Comparison of ENCODE assay signal across 8 cellular contexts in genomic region chr7:150937848-150938561, GRCh38. TPM values are rescaled to one million over a fixed set of nuclear protein-coding genes. Genes with fewer than 3 reads are reported as not detected.
DNase-seq lines count a peak whose midpoint lies in the region; ATAC-seq lines count a peak whose summit lies in the region.

No MANE protein-coding gene starts in this region.

- no peak overlapping the region for H3K9ac ChIP-seq in neuronal stem cell (ENCODE audit: low read depth, low read length, poor library complexity)

- DNase-seq in DMS53 (lab: John Stamatoyannopoulos, UW), result peak; percentile 43
- peak; percentile 72 for DNase-seq in NCI-H2029 (lab: John Stamatoyannopoulos, UW)
- no peak for DNase-seq in neuronal stem cell (ENCODE audit: low spot score)
- DNase-seq in HT-29 (ENCODE audit: low spot score), result no peak
- no peak for DNase-seq in Right ventricle myocardium inferior (ENCODE audit: missing footprints)

- peaks cover 0 to 47% (median 0%) of the 10 kb centered on the region in 3 experiments for H3K27me3 ChIP-seq in neuronal stem cell (ENCODE audit: control insufficient read depth in 3 of 3, insufficient read depth in 3 of 3, low read depth in 1 of 3, low read length in 3 of 3)

- H3K4me1 ChIP-seq in neuronal stem cell (ENCODE audit: control insufficient read depth in 2 of 2, insufficient read depth in 1 of 2, low read depth in 1 of 2, low read length in 2 of 2), result peaks cover 0 to 6% of the 10 kb centered on the region in 2 donors

- H2BK15ac ChIP-seq in neuronal stem cell (ENCODE audit: low read length), result no peak overlapping the region

- no peaks in the 10 kb centered on the region for H3K36me3 ChIP-seq in neuronal stem cell (replicated peaks in 1 of 2; ENCODE audit: control insufficient read depth in 2 of 2, insufficient read depth in 2 of 2, low read length in 2 of 2)

- peak overlapping the region; percentile 73 for H3K4me3 Mint-ChIP-seq in activated T-helper 17 cell treated with anti-CD3 and anti-CD28 coated beads, Interleukin-2, amount 50 U/mL, for 72 hours

- H3K27ac Mint-ChIP-seq in activated T-helper 17 cell treated with anti-CD3 and anti-CD28 coated beads, Interleukin-2, amount 50 U/mL, for 72 hours, result peak overlapping the region; percentile 41

- H3K4me1 Mint-ChIP-seq in activated T-helper 17 cell treated with anti-CD3 and anti-CD28 coated beads, Interleukin-2, amount 50 U/mL, for 72 hours, result peaks cover 7% of the 10 kb centered on the region

- H2BK12ac ChIP-seq in neuronal stem cell (ENCODE audit: low read length), result no peak overlapping the region

- no peaks in the 10 kb centered on the region for H3K36me3 Mint-ChIP-seq in activated T-helper 17 cell treated with anti-CD3 and anti-CD28 coated beads, Interleukin-2, amount 50 U/mL, for 72 hours (ENCODE audit: low read depth)

- ATAC-seq in activated T-helper 17 cell treated with anti-CD3 and anti-CD28 coated beads, Interleukin-2, amount 50 U/mL, for 72 hours (replicated peaks), result peak; percentile 76
- ATAC-seq in GM18498 (IDR thresholded peaks at IDR 0.05; ENCODE audit: unreplicated experiment) (no peak), Right ventricle myocardium inferior (no peak), HG02678 (IDR thresholded peaks at IDR 0.05; ENCODE audit: unreplicated experiment) (no peak)

- H3K9me3 Mint-ChIP-seq in activated T-helper 17 cell treated with anti-CD3 and anti-CD28 coated beads, Interleukin-2, amount 50 U/mL, for 72 hours, result no peaks in the 10 kb centered on the region

- no peak overlapping the region for H2AK5ac ChIP-seq in neuronal stem cell (ENCODE audit: low read depth, low read length)

- H2BK120ac ChIP-seq in neuronal stem cell (ENCODE audit: low read depth, low read length), result no peak overlapping the region

- intact Hi-C loops in Right ventricle myocardium inferior (cut with DNase I), result no loop called here

- no peaks in the 10 kb centered on the region for H3K9me3 ChIP-seq in neuronal stem cell (replicated peaks in 1 of 2; ENCODE audit: control insufficient read depth in 2 of 2, insufficient read depth in 1 of 2, low read depth in 1 of 2, low read length in 2 of 2)

- H2BK5ac ChIP-seq in neuronal stem cell (ENCODE audit: low read length), result no peak overlapping the region

- H2AFZ ChIP-seq in neuronal stem cell (ENCODE audit: low read length), result peak overlapping the region; percentile 6

- no CpG with 5 or more reads among the region's 15 CpGs for WGBS in neuronal stem cell (ENCODE audit: extremely low coverage in 2 of 2, insufficient read length in 2 of 2, insufficient replicate concordance in 1 of 2), 2 donors

- no peak overlapping the region for H3K4me2 ChIP-seq in neuronal stem cell (ENCODE audit: insufficient read depth, low read length, poor library complexity, severe bottlenecking)

- H3K23ac ChIP-seq in neuronal stem cell (ENCODE audit: low read depth, low read length, poor library complexity), result peak overlapping the region; percentile 76

- H4K91ac ChIP-seq in neuronal stem cell (ENCODE audit: low read depth, low read length, poor library complexity), result peak overlapping the region; percentile 40

- peak overlapping the region; percentile 68 for H3K18ac ChIP-seq in neuronal stem cell (ENCODE audit: low read length)

- no peak overlapping the region for H3K4ac ChIP-seq in neuronal stem cell (ENCODE audit: low read length)

- no peaks in the 10 kb centered on the region for H3K27me3 Mint-ChIP-seq in activated T-helper 17 cell treated with anti-CD3 and anti-CD28 coated beads, Interleukin-2, amount 50 U/mL, for 72 hours

- H3K14ac ChIP-seq in neuronal stem cell (ENCODE audit: low read length), result no peak overlapping the region

- no peak overlapping the region for H4K8ac ChIP-seq in neuronal stem cell (ENCODE audit: low read depth, low read length)

- no peaks in the 10 kb centered on the region for H3K79me1 ChIP-seq in neuronal stem cell (ENCODE audit: low read depth, low read length)

- H3K27ac ChIP-seq in neuronal stem cell (replicated peaks; ENCODE audit: low read length), result no peak overlapping the region

- no peak overlapping the region for H3K4me3 ChIP-seq in neuronal stem cell (ENCODE audit: low read length in 2 of 2)

RNA-seq across cellular contexts. Expression of gene KCNH2, which starts 40.1 kb away (rescaled TPM):
- under 1 TPM; 0.32 to 0.77 TPM for total RNA-seq in activated T-helper 17 cell treated with anti-CD3 and anti-CD28 coated beads, Interleukin-2, amount 50 U/mL, for 72 hours
- polyA plus RNA-seq in neuronal stem cell (2013, experiment 1 of 2), result 9.1 TPM
- 9.1 TPM for polyA plus RNA-seq in neuronal stem cell (2013, experiment 2 of 2)
- total RNA-seq in HT-29 (2014; rRNA removed; shearing (Covaris generic)), result 2.2 and 2.8 TPM in 2 replicates
- 97.3 TPM for total RNA-seq in Right ventricle myocardium inferior

RNA-seq across cellular contexts. Expression of gene NOS3, which starts 52.8 kb away (rescaled TPM):
- total RNA-seq in activated T-helper 17 cell treated with anti-CD3 and anti-CD28 coated beads, Interleukin-2, amount 50 U/mL, for 72 hours, result 10 to 100 TPM in 1 of 2 donors, 1 to 10 TPM in 1; 8.0 to 12.1 TPM
- polyA plus RNA-seq in neuronal stem cell (2013, experiment 1 of 2), result 5.4 TPM
- 5.6 TPM for polyA plus RNA-seq in neuronal stem cell (2013, experiment 2 of 2)
- total RNA-seq in HT-29 (2014; rRNA removed; shearing (Covaris generic)), result 6.7 and 13.0 TPM in 2 replicates
- total RNA-seq in Right ventricle myocardium inferior, result 19.4 TPM

Comparison
In these comparisons a context has a peak if more than half of its experiments do, and no peak if none do; other contexts are left out.
1. DNase-seq: peak in DMS53 (single experiment) and NCI-H2029 (single experiment); none in neuronal stem cell (single experiment), HT-29 (single experiment) and Right ventricle myocardium inferior (single experiment).
2. RNA of gene KCNH2, which starts 40.1 kb away (total RNA-seq): 97.3 TPM in Right ventricle myocardium inferior (single experiment); 2.2 to 2.8 TPM in HT-29 and 0.32 to 0.77 TPM in activated T-helper 17 cell treated with anti-CD3 and anti-CD28 coated beads, Interleukin-2, amount 50 U/mL, for 72 hours; every median in the first group is over 10 times any median in the second.